In genomic region chr3:146101538-146101937, GRCh38 we compare ENCODE assay signal across 22 cellular contexts. TPM values are rescaled to one million over a fixed set of nuclear protein-coding genes. Genes with fewer than 3 reads are reported as not detected.
DNase-seq lines count a peak whose midpoint lies in the region; ATAC-seq and TF ChIP-seq lines count a peak whose summit lies in the region.
"Had no signal": no experiment of that assay in that cellular context is flagged by ENCODE, and none has a peak within 500 bp of the region (broad histone marks: within the 10 kb centered on the region; RNA-seq: fewer than 3 reads in every experiment).

No MANE protein-coding gene starts in this region.

- no peak for ATAC-seq in natural killer cell

- H3K36me3 ChIP-seq in ACC112 (ENCODE audit: insufficient read depth, low read length) (peaks cover 57% of the 10 kb centered on the region), OCI-LY3 (replicated peaks; ENCODE audit: low read depth, low read length) (no peaks in the 10 kb centered on the region), neural progenitor cell (no peaks in the 10 kb centered on the region), spleen (no peaks in the 10 kb centered on the region)
- H3K36me3 ChIP-seq: BLaER1 had no signal

- no peak overlapping the region for H3K9ac ChIP-seq in OCI-LY3 (ENCODE audit: low read length)
- no peak overlapping the region for H3K9ac ChIP-seq in neural progenitor cell
- H3K9ac ChIP-seq: BLaER1 had no signal

- no peak for DNase-seq in endothelial cell (ENCODE audit: low spot score)
- no peak for DNase-seq in neural progenitor cell (ENCODE audit: low spot score)
- DNase-seq in HK-2 (ENCODE audit: unreplicated experiment): no peak
- no peak for DNase-seq in spleen
- DNase-seq in natural killer cell: no peak
- DNase-seq: CD4-positive, CD25-positive, alpha-beta regulatory T cell; DMS153; DND-41; H7; KG1; MG63; NCI-H1417; NCI-H1694; NCI-H2029 treated with DMSO at 0.1 percent for 48 hours; NCI-H2227 treated with DMSO at 0.1 percent for 48 hours; NCI-H510A; NCI-H69; SIG-M5 had no signal

- peaks cover 16% of the 10 kb centered on the region for H3K79me2 ChIP-seq in ACC112 (ENCODE audit: control insufficient read depth, insufficient read depth, low read length, unreplicated experiment)
- no peaks in the 10 kb centered on the region for H3K79me2 ChIP-seq in OCI-LY3 (ENCODE audit: low read length)
- H3K79me2 ChIP-seq in neural progenitor cell (ENCODE audit: low read depth): no peaks in the 10 kb centered on the region

- H3K27ac Mint-ChIP-seq in endothelial cell (ENCODE audit: unreplicated experiment) (peak overlapping the region; percentile 33), neural progenitor cell (no peak overlapping the region), natural killer cell (no peak overlapping the region)
- H3K27ac Mint-ChIP-seq: CD4-positive, CD25-positive, alpha-beta regulatory T cell had no signal

- no peaks in the 10 kb centered on the region for H3F3A ChIP-seq in neural progenitor cell (ENCODE audit: low read depth)

- intact Hi-C loops in spleen (cut with DNase I; ENCODE audit: low total_unique reads) (no loop called here), natural killer cell (cut with micrococcal nuclease) (no loop called here)

- H3K4me3 ChIP-seq in ACC112 (ENCODE audit: low read depth, low read length) (no peak overlapping the region), OCI-LY3 (ENCODE audit: low read length) (no peak overlapping the region), neural progenitor cell (no peak overlapping the region), spleen (no peak overlapping the region)
- H3K4me3 ChIP-seq: BLaER1, MG63, SK-N-MC had no signal

- H3K36me3 Mint-ChIP-seq in endothelial cell (ENCODE audit: low read depth, unreplicated experiment): peaks cover 3% of the 10 kb centered on the region
- no peaks in the 10 kb centered on the region for H3K36me3 Mint-ChIP-seq in neural progenitor cell
- H3K36me3 Mint-ChIP-seq in natural killer cell: no peaks in the 10 kb centered on the region
- H3K36me3 Mint-ChIP-seq: CD4-positive, CD25-positive, alpha-beta regulatory T cell had no signal

- H4K20me1 ChIP-seq in OCI-LY3 (ENCODE audit: insufficient read depth, low read length): no peaks in the 10 kb centered on the region
- no peaks in the 10 kb centered on the region for H4K20me1 ChIP-seq in neural progenitor cell (ENCODE audit: low read depth)
- H4K20me1 ChIP-seq: BLaER1 had no signal

- no peaks in the 10 kb centered on the region for H3K27me3 Mint-ChIP-seq in endothelial cell (ENCODE audit: unreplicated experiment)
- no peaks in the 10 kb centered on the region for H3K27me3 Mint-ChIP-seq in neural progenitor cell (ENCODE audit: insufficient read depth, low read depth)
- H3K27me3 Mint-ChIP-seq in natural killer cell (ENCODE audit: low read depth in 2 of 2): no peaks in the 10 kb centered on the region
- H3K27me3 Mint-ChIP-seq: CD4-positive, CD25-positive, alpha-beta regulatory T cell had no signal

- H3K4me1 ChIP-seq in ACC112 (ENCODE audit: control insufficient read depth, insufficient read depth, low read length, unreplicated experiment) (no peaks in the 10 kb centered on the region), OCI-LY3 (ENCODE audit: low read length) (no peaks in the 10 kb centered on the region), neural progenitor cell (peaks cover 20% of the 10 kb centered on the region), spleen (no peaks in the 10 kb centered on the region)
- H3K4me1 ChIP-seq: BLaER1 had no signal

- H2AFZ ChIP-seq in ACC112 (ENCODE audit: low read length, unreplicated experiment) (no peak overlapping the region), OCI-LY3 (ENCODE audit: low read depth, low read length) (0 out of 2 replicates have a peak overlapping the region, but pooled peaks have one; percentile 13), neural progenitor cell (replicated peaks) (no peak overlapping the region)

- 84 to 95% (median 89%) methylated on average over 2 of the region's 2 CpGs for WGBS in spleen, 5 donors

- H3K9me3 Mint-ChIP-seq in endothelial cell (ENCODE audit: unreplicated experiment): no peaks in the 10 kb centered on the region
- H3K9me3 Mint-ChIP-seq in neural progenitor cell: no peaks in the 10 kb centered on the region
- H3K9me3 Mint-ChIP-seq in natural killer cell: peaks cover 8 to 12% of the 10 kb centered on the region in 2 donors

- H3K4me3 Mint-ChIP-seq in endothelial cell (ENCODE audit: unreplicated experiment) (no peak overlapping the region), neural progenitor cell (no peak overlapping the region), natural killer cell (no peak overlapping the region)
- H3K4me3 Mint-ChIP-seq: CD4-positive, CD25-positive, alpha-beta regulatory T cell had no signal

- peaks cover 23% of the 10 kb centered on the region for H3K4me1 Mint-ChIP-seq in endothelial cell (ENCODE audit: unreplicated experiment)
- H3K4me1 Mint-ChIP-seq in neural progenitor cell: no peaks in the 10 kb centered on the region
- H3K4me1 Mint-ChIP-seq in natural killer cell: no peaks in the 10 kb centered on the region
- H3K4me1 Mint-ChIP-seq: CD4-positive, CD25-positive, alpha-beta regulatory T cell had no signal

- no peak for TF ChIP-seq POLR2A in spleen (IDR thresholded peaks at IDR 0.05)

- no peak overlapping the region for H3K4me2 ChIP-seq in OCI-LY3 (ENCODE audit: low read length)
- no peak overlapping the region for H3K4me2 ChIP-seq in neural progenitor cell
- H3K4me2 ChIP-seq: BLaER1 had no signal

- H3K27ac ChIP-seq in ACC112 (ENCODE audit: low read depth, low read length) (peak overlapping the region; percentile 15; the same call in 1 of the 2 replicates), OCI-LY3 (ENCODE audit: low read length) (no peak overlapping the region), neural progenitor cell (peak overlapping the region; percentile 60), spleen (no peak overlapping the region)
- H3K27ac ChIP-seq: BLaER1, SK-N-MC had no signal

- H3K27me3 ChIP-seq in ACC112 (ENCODE audit: insufficient read depth, low read length): no peaks in the 10 kb centered on the region
- H3K27me3 ChIP-seq in OCI-LY3 (ENCODE audit: low read depth, low read length): no peaks in the 10 kb centered on the region
- H3K27me3 ChIP-seq in neural progenitor cell: no peaks in the 10 kb centered on the region
- H3K27me3 ChIP-seq in spleen (replicated peaks in 1 of 7): no peaks in the 10 kb centered on the region
- H3K27me3 ChIP-seq: BLaER1, MG63 had no signal

- H3K9me3 ChIP-seq in OCI-LY3 (ENCODE audit: insufficient read depth, low read length) (no peaks in the 10 kb centered on the region), neural progenitor cell (ENCODE audit: low read depth) (no peaks in the 10 kb centered on the region), spleen (no peaks in the 10 kb centered on the region)
- H3K9me3 ChIP-seq: BLaER1, MG63 had no signal

- TF ChIP-seq CTCF in OCI-LY3 (IDR thresholded peaks at IDR 0.05; ENCODE audit: low read depth, low read length) (no peak), endothelial cell (IDR thresholded peaks at IDR 0.05; ENCODE audit: unreplicated experiment) (no peak), neural progenitor cell (IDR thresholded peaks at IDR 0.05) (no peak), spleen (IDR thresholded peaks at IDR 0.05 in 8 of 11, conservative IDR thresholded peaks at IDR 0.05 in 3 of 11) (no peak), natural killer cell (IDR thresholded peaks at IDR 0.05) (no peak)

RNA-seq across cellular contexts. Expression of gene PLOD2, which starts 59.4 kb away (rescaled TPM):
- 28.0 TPM for total RNA-seq in endothelial cell (ENCODE audit: unreplicated experiment)
- 8.3 and 29.2 TPM in 2 replicates for total RNA-seq in neural progenitor cell (ENCODE audit: low replicate concordance)
- total RNA-seq in spleen: 10 to 100 TPM in 6 of 7 donors, 1 to 10 TPM in 1; 8.8 to 35.8 (median 11.9) TPM
- 1 to 10 TPM; 3.5 to 4.9 (median 4.7) TPM for polyA plus RNA-seq in spleen
- total RNA-seq in natural killer cell: under 1 TPM in 2 of 3 donors, not detected in 1; 0.28 to 0.38 TPM
- polyA plus RNA-seq: CD4-positive, CD25-positive, alpha-beta regulatory T cell had no signal

Comparison
In these comparisons a context has a peak if more than half of its experiments do, and no peak if none do; other contexts are left out.
1. H3K27ac ChIP-seq: peak in ACC112 (single experiment) and neural progenitor cell (single experiment); none in OCI-LY3 (single experiment) and spleen (0 of 8).